In the genomic region with DNA sequence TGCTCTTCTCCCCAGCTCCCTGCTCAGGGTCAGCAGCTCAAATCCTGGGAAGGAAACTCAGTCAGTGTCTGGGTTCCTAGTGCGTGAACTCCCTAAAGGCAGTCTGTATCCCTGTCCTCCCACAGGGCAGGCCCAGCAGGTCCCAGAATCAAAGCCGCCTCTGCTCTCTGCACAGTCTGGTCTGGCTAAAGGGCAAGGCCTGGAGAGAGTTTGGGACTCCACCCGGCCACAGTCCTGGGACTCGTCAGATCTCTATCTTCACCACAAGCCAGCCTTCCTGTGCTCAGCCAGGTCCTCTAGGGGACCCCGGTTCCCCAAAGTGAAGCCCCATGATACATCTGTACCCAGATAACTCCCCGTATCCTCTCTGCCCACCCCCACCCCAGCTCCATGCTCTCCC, we compare ENCODE assay signal across 27 cellular contexts. TPM values are rescaled to one million over a fixed set of nuclear protein-coding genes. Genes with fewer than 3 reads are reported as not detected.
A peak's percentile ranks its signal among the peaks of the same experiment; 100 is the strongest.
DNase-seq lines count a peak whose midpoint lies in the region; ATAC-seq and TF ChIP-seq lines count a peak whose summit lies in the region.
"Had no signal": no experiment of that assay in that cellular context is flagged by ENCODE, and none has a peak within 500 bp of the region (broad histone marks: within the 10 kb centered on the region; RNA-seq: fewer than 3 reads in every experiment).

No MANE protein-coding gene starts in this region.

- H3K36me3 ChIP-seq in SK-N-SH (replicated peaks in 1 of 2; ENCODE audit: control insufficient read depth in 1 of 2, insufficient read depth in 2 of 2, low read length in 1 of 2) (no peaks in the 10 kb centered on the region), testis (ENCODE audit: low read depth, missing control alignments) (no peaks in the 10 kb centered on the region)
- H3K36me3 ChIP-seq: BLaER1 treated with 17β-estradiol and CSF1 and Interleukin-3, amounts not matched to agents 10 nM and 100 nM; brain microvascular endothelial cell; lower lobe of right lung; pancreas; stomach; tibial nerve had no signal

- peak; percentile 58 for ATAC-seq in left colon
- no peak for ATAC-seq in HG03135 (IDR thresholded peaks at IDR 0.05; ENCODE audit: unreplicated experiment)
- ATAC-seq: activated T-cell treated with anti-CD3 and anti-CD28 coated beads, Interleukin-2, amount 50 U/mL, for 72 hours; lower lobe of right lung; pancreas had no signal

- CTCF ChIA-PET in SK-N-SH (lab: Yijun Ruan, JAX), result interaction anchor here (3.7 kb wide), 1 partner anchor 378 kb away, joined by 13 read pairs; no protein-coding TSS in a partner anchor
- CTCF ChIA-PET in activated naive CD4-positive, alpha-beta T cell treated with anti-CD3 and anti-CD28 coated beads for 36 hours (lab: Charles Lee), result no interaction called here

- no peaks in the 10 kb centered on the region for H4K20me1 ChIP-seq in SK-N-SH (ENCODE audit: insufficient read depth)

- H3K27me3 ChIP-seq in SK-N-SH (ENCODE audit: insufficient read depth) (peaks cover 4% of the 10 kb centered on the region; the same call in 1 of the 2 replicates), testis (no peaks in the 10 kb centered on the region)
- H3K27me3 ChIP-seq: pancreas, tibial nerve had no signal

- H3K27ac ChIP-seq in SK-N-SH (ENCODE audit: low read depth in 2 of 2, low read length in 1 of 2) (no peak overlapping the region; a peak in 1 of 4 replicates), cingulate gyrus (ENCODE audit: low read depth, low read length) (peak overlapping the region; percentile 15), testis (peak overlapping the region; percentile 22 to 75)
- H3K27ac ChIP-seq: BLaER1 treated with 17β-estradiol and CSF1 and Interleukin-3, amounts not matched to agents 10 nM and 100 nM; brain microvascular endothelial cell; lower lobe of right lung; pancreas; PC-9; stomach; tibial nerve had no signal

- H3K79me2 ChIP-seq in SK-N-SH (ENCODE audit: insufficient read depth), result no peaks in the 10 kb centered on the region

- H3F3A ChIP-seq in SK-N-SH (replicated peaks; ENCODE audit: insufficient read depth), result no peaks in the 10 kb centered on the region

- no peaks in the 10 kb centered on the region for H3K4me1 Mint-ChIP-seq in activated naive CD4-positive, alpha-beta T cell treated with anti-CD3 and anti-CD28 coated beads for 36 hours (ENCODE audit: low read depth)

- no peak overlapping the region for H3K27ac Mint-ChIP-seq in activated naive CD4-positive, alpha-beta T cell treated with anti-CD3 and anti-CD28 coated beads for 36 hours
- H3K27ac Mint-ChIP-seq: activated T-cell treated with anti-CD3 and anti-CD28 coated beads, Interleukin-2, amount 50 U/mL, for 72 hours; natural killer cell treated with Interleukin-12 subunit alpha and Interleukin-12 subunit beta and Interleukin-15 and Interleukin-18, amount 100 ng/mL, for 72 hours had no signal

- 69% methylated on average over 6 of the region's 6 CpGs for WGBS in SK-N-SH (ENCODE audit: low lambda C conversion rate)
- WGBS in testis, 2 donors, result 27 to 35% methylated on average over 6 of the region's 6 CpGs

- H3K27me3 Mint-ChIP-seq in activated naive CD4-positive, alpha-beta T cell treated with anti-CD3 and anti-CD28 coated beads for 36 hours (ENCODE audit: low read depth), result peaks cover 13% of the 10 kb centered on the region

- intact Hi-C loops in left colon (cut with DNase I, micrococcal nuclease), result no loop called here
- intact Hi-C loops in testis (cut with DNase I; ENCODE audit: low total_unique reads), result no loop called here
- intact Hi-C loops in activated naive CD4-positive, alpha-beta T cell treated with anti-CD3 and anti-CD28 coated beads for 36 hours (cut with micrococcal nuclease), result no loop called here

- no peak for TF ChIP-seq EP300 in SK-N-SH (IDR thresholded peaks at IDR 0.05; ENCODE audit: borderline replicate concordance in 1 of 2, low read depth in 1 of 2, low read length in 1 of 2)

- no peaks in the 10 kb centered on the region for H3K9me2 ChIP-seq in SK-N-SH

- POLR2A ChIA-PET in SK-N-SH (lab: Yijun Ruan, JAX), result no interaction called here

- H3K9me3 Mint-ChIP-seq in activated naive CD4-positive, alpha-beta T cell treated with anti-CD3 and anti-CD28 coated beads for 36 hours, result no peaks in the 10 kb centered on the region
- H3K9me3 Mint-ChIP-seq: activated T-cell treated with anti-CD3 and anti-CD28 coated beads, Interleukin-2, amount 50 U/mL, for 72 hours; natural killer cell treated with Interleukin-12 subunit alpha and Interleukin-12 subunit beta and Interleukin-15 and Interleukin-18, amount 100 ng/mL, for 72 hours had no signal

- no peak overlapping the region for H3K4me3 ChIP-seq in SK-N-SH (ENCODE audit: low read depth in 2 of 2, low read length in 1 of 2)
- H3K4me3 ChIP-seq in testis, result no peak overlapping the region
- H3K4me3 ChIP-seq: BLaER1 treated with 17β-estradiol and CSF1 and Interleukin-3, amounts not matched to agents 10 nM and 100 nM; lower lobe of right lung; pancreas; PC-9; stomach; tibial nerve had no signal

- H3K4me1 ChIP-seq in SK-N-SH (ENCODE audit: control insufficient read depth in 1 of 2, insufficient read depth in 2 of 2, low read depth in 1 of 2, low read length in 1 of 2) (peaks cover 0 to 44% of the 10 kb centered on the region in 2 experiments; a peak in 2 of 4 replicates), testis (peaks cover 50% of the 10 kb centered on the region)
- H3K4me1 ChIP-seq: pancreas had no signal

- DNase-seq in SK-N-SH (no peak), left colon (no peak), testis (no peak), A172 (ENCODE audit: low spot score) (no peak)
- no peak for DNase-seq in activated naive CD4-positive, alpha-beta T cell treated with anti-CD3 and anti-CD28 coated beads for 36 hours
- DNase-seq: activated CD4-positive, alpha-beta T cell treated with anti-CD3 and anti-CD28 coated beads, Interleukin-2, amount 50 U/mL, for 48 hours; activated CD4-positive, CD25-positive, alpha-beta regulatory T cell treated with anti-CD3 and anti-CD28 coated beads, Interleukin-2, amount 50 U/mL, for 72 hours; activated naive CD4-positive, alpha-beta T cell treated with Interleukin-2 at 50 U/mL for 16 hours; activated T-cell treated with anti-CD3 and anti-CD28 coated beads, Interleukin-2, amount 50 U/mL, for 72 hours; brain microvascular endothelial cell; IMR-90; kidney; lower lobe of right lung; MV-4-11; NCI-H1436 treated with DMSO at 0.1 percent for 48 hours; NCI-H526 treated with DMSO at 0.1 percent for 48 hours; pancreas; PC-9; stimulated activated CD4-positive, alpha-beta T cell treated with anti-CD3 and anti-CD28 coated beads, Interleukin-2, amount 100 ng/mL, for 24 hours; stimulated activated CD8-positive, alpha-beta memory T cell treated with anti-CD3 and anti-CD28 coated beads, Interleukin-4, amount 100 ng/mL, for 48 hours; stomach; T-helper 2 cell had no signal

- TF ChIP-seq RAD21 in SK-N-SH (IDR thresholded peaks at IDR 0.05; ENCODE audit: low read length), result no peak

- TF ChIP-seq POLR2A in testis (IDR thresholded peaks at IDR 0.05), result no peak

- no peaks in the 10 kb centered on the region for H3K9me3 ChIP-seq in SK-N-SH
- H3K9me3 ChIP-seq in testis, result no peaks in the 10 kb centered on the region
- H3K9me3 ChIP-seq: lower lobe of right lung, pancreas, stomach, tibial nerve had no signal

- H2AFZ ChIP-seq in SK-N-SH (ENCODE audit: low read depth), result no peak overlapping the region
- H2AFZ ChIP-seq: PC-9 had no signal

- H3K9ac ChIP-seq in SK-N-SH, result no peak overlapping the region
- H3K9ac ChIP-seq: BLaER1 treated with 17β-estradiol and CSF1 and Interleukin-3, amounts not matched to agents 10 nM and 100 nM had no signal

- no peaks in the 10 kb centered on the region for H3K36me3 Mint-ChIP-seq in activated naive CD4-positive, alpha-beta T cell treated with anti-CD3 and anti-CD28 coated beads for 36 hours (ENCODE audit: low read depth)
- H3K36me3 Mint-ChIP-seq: natural killer cell treated with Interleukin-12 subunit alpha and Interleukin-12 subunit beta and Interleukin-15 and Interleukin-18, amount 100 ng/mL, for 72 hours had no signal

- no peak overlapping the region for H3K4me2 ChIP-seq in SK-N-SH
- H3K4me2 ChIP-seq: BLaER1 treated with 17β-estradiol and CSF1 and Interleukin-3, amounts not matched to agents 10 nM and 100 nM; PC-9 had no signal

- no peak overlapping the region for H3K4me3 Mint-ChIP-seq in activated naive CD4-positive, alpha-beta T cell treated with anti-CD3 and anti-CD28 coated beads for 36 hours
- H3K4me3 Mint-ChIP-seq: activated T-cell treated with anti-CD3 and anti-CD28 coated beads, Interleukin-2, amount 50 U/mL, for 72 hours; natural killer cell treated with Interleukin-12 subunit alpha and Interleukin-12 subunit beta and Interleukin-15 and Interleukin-18, amount 100 ng/mL, for 72 hours had no signal

- TF ChIP-seq CTCF in SK-N-SH (IDR thresholded peaks at IDR 0.05) (no peak), testis (IDR thresholded peaks at IDR 0.05) (no peak)

TF ChIP-seq in SK-N-SH, 30 proteins besides CTCF, POLR2A, EP300 and RAD21:
- TF ChIP-seq SIN3A (IDR thresholded peaks at IDR 0.05; ENCODE audit: borderline replicate concordance, low read depth, low read length) (no peak), TEAD4 (IDR thresholded peaks at IDR 0.05; ENCODE audit: borderline replicate concordance, insufficient read depth) (no peak), GATA2 (CRISPR knock-in tag; IDR thresholded peaks at IDR 0.05) (peak; percentile 40; the same call in 1 of the 2 replicates)

RNA-seq across cellular contexts. Expression of gene CSNK2A3, which starts 56.2 kb away (rescaled TPM):
- polyA plus RNA-seq in SK-N-SH (2012; rRNA removed), result 0.31 and 0.97 TPM in 2 replicates
- 1.6 and 3.2 TPM in 2 replicates for polyA plus RNA-seq in SK-N-SH (2012; cell fraction: cytosol; rRNA removed)
- 0.35 and 1.2 TPM in 2 replicates for polyA plus RNA-seq in SK-N-SH (2012; cell fraction: nucleus; rRNA removed)
- 1 to 10 TPM in 1 of 2 donors, under 1 TPM in 1; 0.59 to 1.5 TPM for total RNA-seq in left colon
- total RNA-seq in testis, result 1 to 10 TPM; 3.9 to 4.0 TPM
- polyA plus RNA-seq in testis (ENCODE audit: insufficient read depth, low read depth, low replicate concordance), result 1.5 TPM
- total RNA-seq in A172 (2014; rRNA removed; shearing (Covaris generic)), result 3.4 and 3.6 TPM in 2 replicates
- total RNA-seq in activated naive CD4-positive, alpha-beta T cell treated with anti-CD3 and anti-CD28 coated beads for 36 hours, result 1 to 10 TPM; 1.8 to 2.5 TPM
- total RNA-seq: natural killer cell treated with Interleukin-12 subunit alpha and Interleukin-12 subunit beta and Interleukin-15 and Interleukin-18, amount 100 ng/mL, for 72 hours had no signal

Comparison
In these comparisons a context has a peak if more than half of its experiments do, and no peak if none do; other contexts are left out.
1. H3K27ac ChIP-seq: peak in cingulate gyrus (single experiment) and testis (2 of 2); none in SK-N-SH (0 of 2).